23 cellular contexts compared by ENCODE assay signal in the genomic region with DNA sequence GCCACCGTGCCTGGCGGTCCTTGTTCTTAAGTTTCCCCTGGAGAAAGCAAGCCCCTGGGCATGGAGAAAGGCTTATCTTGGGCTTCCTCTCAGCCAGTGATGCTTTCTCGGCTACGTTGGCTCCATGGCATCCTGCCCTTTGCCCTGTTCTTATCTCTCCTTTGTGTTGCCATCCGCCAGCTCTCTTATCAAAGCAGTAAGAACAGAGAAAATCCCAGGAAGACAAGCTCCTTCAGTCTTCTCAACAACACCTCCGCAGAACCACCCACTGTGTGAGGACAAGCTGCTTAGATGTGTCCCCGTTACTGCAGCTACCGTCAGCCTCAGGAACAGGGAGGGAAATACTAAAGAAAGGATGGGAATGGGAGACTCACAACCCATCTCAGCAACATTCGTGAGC. TPM values are rescaled to one million over a fixed set of nuclear protein-coding genes. Genes with fewer than 3 reads are reported as not detected.
"Had no signal": no experiment of that assay in that cellular context is flagged by ENCODE, and none has a peak within 500 bp of the region (broad histone marks: within the 10 kb centered on the region; RNA-seq: fewer than 3 reads in every experiment).

No MANE protein-coding gene starts in this region.

- H3K4me1 Mint-ChIP-seq: activated CD4-positive, alpha-beta T cell treated with anti-CD3 and anti-CD28 coated beads, Interleukin-2, amount 10 ng/mL, durations not matched to agents 7 days and 5 days; activated naive CD4-positive, alpha-beta T cell treated with anti-CD3 and anti-CD28 coated beads, Interleukin-2, amount 10 ng/mL, durations not matched to agents 7 days and 5 days; mesothelial cell of epicardium; stimulated activated memory B cell treated with anti-CD40 and anti-IgM and Interleukin-4, amounts not matched to agents 10 μg/mL and 1 μg/mL and 100 μg/mL, for 72 hours had no signal

- H3K27ac Mint-ChIP-seq: activated CD4-positive, alpha-beta T cell treated with anti-CD3 and anti-CD28 coated beads, Interleukin-2, amount 10 ng/mL, durations not matched to agents 7 days and 5 days; activated CD8-positive, alpha-beta T cell treated with anti-CD3 and anti-CD28 coated beads, Interleukin-2, amount 10 ng/mL, durations not matched to agents 7 days and 5 days; activated naive CD4-positive, alpha-beta T cell treated with anti-CD3 and anti-CD28 coated beads, Interleukin-2, amount 10 ng/mL, durations not matched to agents 7 days and 5 days; activated naive CD8-positive, alpha-beta T cell treated with anti-CD3 and anti-CD28 coated beads, Interleukin-2, amount 50 U/mL, for 24 hours; mesothelial cell of epicardium; stimulated activated memory B cell treated with anti-CD40 and anti-IgM and Interleukin-4, amounts not matched to agents 10 μg/mL and 1 μg/mL and 100 μg/mL, for 72 hours; T-helper 1 cell treated with Interleukin-12 subunit alpha and Interleukin-12 subunit beta and Interleukin-4 antibody, amounts not matched to agents 30 μg/mL and 1 μg/mL, for 36 hours had no signal

- H3K9me3 ChIP-seq: esophagus muscularis mucosa, gastroesophageal sphincter, lower lobe of right lung, right lobe of liver, thyroid gland, uterus had no signal

- H3K4me1 ChIP-seq: esophagus muscularis mucosa, gastroesophageal sphincter, right lobe of liver, thyroid gland, uterus had no signal

- H3K4me3 Mint-ChIP-seq: activated CD4-positive, alpha-beta T cell treated with anti-CD3 and anti-CD28 coated beads, Interleukin-2, amount 10 ng/mL, durations not matched to agents 7 days and 5 days; activated CD8-positive, alpha-beta T cell treated with anti-CD3 and anti-CD28 coated beads, Interleukin-2, amount 10 ng/mL, durations not matched to agents 7 days and 5 days; activated naive CD4-positive, alpha-beta T cell treated with anti-CD3 and anti-CD28 coated beads, Interleukin-2, amount 10 ng/mL, durations not matched to agents 7 days and 5 days; activated naive CD8-positive, alpha-beta T cell treated with anti-CD3 and anti-CD28 coated beads, Interleukin-2, amount 50 U/mL, for 24 hours; activated T-cell treated with anti-CD3 and anti-CD28 coated beads, Interleukin-2, amount 50 U/mL, for 4 hours; mesothelial cell of epicardium; stimulated activated memory B cell treated with anti-CD40 and anti-IgM and Interleukin-4, amounts not matched to agents 10 μg/mL and 1 μg/mL and 100 μg/mL, for 72 hours; T-helper 1 cell treated with Interleukin-12 subunit alpha and Interleukin-12 subunit beta and Interleukin-4 antibody, amounts not matched to agents 30 μg/mL and 1 μg/mL, for 36 hours had no signal

- DNase-seq: activated CD4-positive, alpha-beta T cell treated with anti-CD3 and anti-CD28 coated beads, Interleukin-2, amount 10 ng/mL, durations not matched to agents 7 days and 5 days; activated CD8-positive, alpha-beta T cell treated with anti-CD3 and anti-CD28 coated beads, Interleukin-2, amount 10 ng/mL, durations not matched to agents 7 days and 5 days; activated naive CD4-positive, alpha-beta T cell treated with anti-CD3 and anti-CD28 coated beads, Interleukin-2, amount 10 ng/mL, durations not matched to agents 7 days and 5 days; activated naive CD8-positive, alpha-beta T cell treated with anti-CD3 and anti-CD28 coated beads, Interleukin-2, amount 50 U/mL, for 24 hours; activated T-cell treated with anti-CD3 and anti-CD28 coated beads, Interleukin-2, amount 50 U/mL, for 4 hours; aorta; brain microvascular endothelial cell; central memory CD4-positive, alpha-beta T cell; effector CD4-positive, alpha-beta T cell; left cardiac atrium; lower lobe of right lung; right lobe of liver; stimulated activated CD4-positive, alpha-beta T cell treated with anti-CD3 and anti-CD28 coated beads, Interleukin-4, amount 100 ng/mL, for 4 hours; thyroid gland; uterus had no signal

- H3K36me3 Mint-ChIP-seq: activated naive CD4-positive, alpha-beta T cell treated with anti-CD3 and anti-CD28 coated beads, Interleukin-2, amount 10 ng/mL, durations not matched to agents 7 days and 5 days; mesothelial cell of epicardium; stimulated activated memory B cell treated with anti-CD40 and anti-IgM and Interleukin-4, amounts not matched to agents 10 μg/mL and 1 μg/mL and 100 μg/mL, for 72 hours had no signal

- H3K9me3 Mint-ChIP-seq: activated CD4-positive, alpha-beta T cell treated with anti-CD3 and anti-CD28 coated beads, Interleukin-2, amount 10 ng/mL, durations not matched to agents 7 days and 5 days; activated naive CD4-positive, alpha-beta T cell treated with anti-CD3 and anti-CD28 coated beads, Interleukin-2, amount 10 ng/mL, durations not matched to agents 7 days and 5 days; activated naive CD8-positive, alpha-beta T cell treated with anti-CD3 and anti-CD28 coated beads, Interleukin-2, amount 50 U/mL, for 24 hours; activated T-cell treated with anti-CD3 and anti-CD28 coated beads, Interleukin-2, amount 50 U/mL, for 4 hours; mesothelial cell of epicardium; stimulated activated memory B cell treated with anti-CD40 and anti-IgM and Interleukin-4, amounts not matched to agents 10 μg/mL and 1 μg/mL and 100 μg/mL, for 72 hours; T-helper 1 cell treated with Interleukin-12 subunit alpha and Interleukin-12 subunit beta and Interleukin-4 antibody, amounts not matched to agents 30 μg/mL and 1 μg/mL, for 36 hours had no signal

- ATAC-seq: activated CD4-positive, CD25-positive, alpha-beta regulatory T cell treated with anti-CD3 and anti-CD28 coated beads, Interleukin-2, amount 50 U/mL, for 24 hours; activated CD8-positive, alpha-beta T cell treated with anti-CD3 and anti-CD28 coated beads, Interleukin-2, amount 10 ng/mL, durations not matched to agents 7 days and 5 days; activated naive CD8-positive, alpha-beta T cell treated with anti-CD3 and anti-CD28 coated beads, Interleukin-2, amount 50 U/mL, for 24 hours; activated T-cell treated with anti-CD3 and anti-CD28 coated beads, Interleukin-2, amount 50 U/mL, for 4 hours; gastroesophageal sphincter; lower lobe of right lung; stimulated activated memory B cell treated with anti-CD40 and anti-IgM and Interleukin-4, amounts not matched to agents 10 μg/mL and 1 μg/mL and 100 μg/mL, for 72 hours had no signal

- H3K36me3 ChIP-seq: brain microvascular endothelial cell, esophagus muscularis mucosa, gastroesophageal sphincter, lower lobe of right lung, right lobe of liver, thyroid gland, uterus had no signal

- H3K4me3 ChIP-seq: esophagus muscularis mucosa, gastroesophageal sphincter, lower lobe of right lung, right lobe of liver, thyroid gland, uterus had no signal

RNA-seq across cellular contexts. Expression of a gene that starts 3.3 kb away (rescaled TPM):
- total RNA-seq: activated CD8-positive, alpha-beta T cell treated with anti-CD3 and anti-CD28 coated beads, Interleukin-2, amount 10 ng/mL, durations not matched to agents 7 days and 5 days; activated T-cell treated with anti-CD3 and anti-CD28 coated beads, Interleukin-2, amount 50 U/mL, for 4 hours; endothelial cell of umbilical vein; esophagus muscularis mucosa; left cardiac atrium; mesothelial cell of epicardium; pulmonary artery endothelial cell; right lobe of liver; thyroid gland had no signal
